In the genomic region with DNA sequence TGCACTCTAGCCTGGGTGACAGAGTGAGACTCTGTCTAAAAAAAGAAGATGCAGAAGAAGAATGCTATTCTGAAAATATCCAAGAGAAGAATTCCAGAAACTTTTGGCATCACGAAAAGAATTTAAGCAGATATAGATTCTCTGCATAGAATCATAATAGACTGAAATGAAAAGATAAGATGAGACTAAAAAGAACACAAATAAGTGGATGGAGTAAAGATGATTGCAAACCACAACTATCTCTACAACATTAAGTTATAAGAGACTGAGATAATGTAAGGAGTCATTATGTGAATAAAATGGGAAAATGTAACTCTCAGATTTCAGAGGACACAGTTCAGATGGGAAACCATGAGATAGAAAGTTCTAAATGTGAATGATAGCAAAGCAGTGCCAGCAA, we compare ENCODE assay signal across 35 cellular contexts.
"Had no signal": no experiment of that assay in that cellular context is flagged by ENCODE, and none has a peak within 500 bp of the region (broad histone marks: within the 10 kb centered on the region; RNA-seq: fewer than 3 reads in every experiment).

No MANE protein-coding gene starts in this region.

- H3K4me1 Mint-ChIP-seq: activated B cell treated with CpG ODN at 0.5 μM for 24 hours; activated CD4-positive, alpha-beta T cell treated with anti-CD3 and anti-CD28 coated beads, Interleukin-2, amount 10 ng/mL, durations not matched to agents 24 days and 14 days; activated naive CD4-positive, alpha-beta T cell treated with anti-CD3 and anti-CD28 coated beads, Interleukin-2, amount 10 ng/mL, durations not matched to agents 7 days and 5 days; activated naive CD4-positive, alpha-beta T cell treated with anti-CD3 and anti-CD28 coated beads, Interleukin-2, amount 50 U/mL, for 24 hours; activated naive CD8-positive, alpha-beta T cell treated with anti-CD3 and anti-CD28 coated beads, Interleukin-2, amount 50 U/mL, for 24 hours; brain; central memory CD8-positive, alpha-beta T cell had no signal

- H3K27me3 ChIP-seq: ascending aorta, cardiac muscle cell had no signal

- H3K36me3 Mint-ChIP-seq: activated CD4-positive, alpha-beta memory T cell treated with anti-CD3 and anti-CD28 coated beads for 36 hours; activated naive CD4-positive, alpha-beta T cell treated with anti-CD3 and anti-CD28 coated beads, Interleukin-2, amount 10 ng/mL, durations not matched to agents 7 days and 5 days; activated naive CD4-positive, alpha-beta T cell treated with anti-CD3 and anti-CD28 coated beads, Interleukin-2, amount 50 U/mL, for 24 hours; activated naive CD8-positive, alpha-beta T cell; activated naive CD8-positive, alpha-beta T cell treated with anti-CD3 and anti-CD28 coated beads, Interleukin-2, amount 10 ng/mL, durations not matched to agents 7 days and 5 days; brain had no signal

- H3K9me3 Mint-ChIP-seq: activated B cell treated with CpG ODN at 0.5 μM for 24 hours; activated CD4-positive, alpha-beta memory T cell treated with anti-CD3 and anti-CD28 coated beads for 36 hours; activated CD4-positive, alpha-beta T cell treated with anti-CD3 and anti-CD28 coated beads, Interleukin-2, amount 10 ng/mL, durations not matched to agents 24 days and 14 days; activated CD8-positive, alpha-beta T cell treated with anti-CD3 and anti-CD28 coated beads for 36 hours; activated naive CD4-positive, alpha-beta T cell treated with anti-CD3 and anti-CD28 coated beads, Interleukin-2, amount 10 ng/mL, durations not matched to agents 7 days and 5 days; activated naive CD4-positive, alpha-beta T cell treated with anti-CD3 and anti-CD28 coated beads, Interleukin-2, amount 50 U/mL, for 24 hours; activated naive CD8-positive, alpha-beta T cell treated with anti-CD3 and anti-CD28 coated beads, Interleukin-2, amount 10 ng/mL, durations not matched to agents 7 days and 5 days; activated naive CD8-positive, alpha-beta T cell treated with anti-CD3 and anti-CD28 coated beads, Interleukin-2, amount 50 U/mL, for 24 hours; activated T-cell treated with anti-CD3 and anti-CD28 coated beads, Interleukin-2, amount 50 U/mL, for 24 hours; activated T-helper 2 cell treated with anti-CD3 and anti-CD28 coated beads, Interferon-gamma antibody, Interleukin-2, Interleukin-4, amounts not matched to agents 10 μg/mL and 5 μg/mL and 100 μg/mL, durations not matched to agents 14 hours and 24 hours and 36 hours; central memory CD8-positive, alpha-beta T cell; T-helper 1 cell treated with Interleukin-12 subunit alpha and Interleukin-12 subunit beta and Interleukin-4 antibody, amounts not matched to agents 30 μg/mL and 1 μg/mL, for 36 hours; T-helper 2 cell treated with Interferon-gamma antibody and Interleukin-4, amounts not matched to agents 5 μg/mL and 100 μg/mL, for 36 hours had no signal

- H3K27ac Mint-ChIP-seq: activated B cell treated with CpG ODN at 0.5 μM for 24 hours; activated CD4-positive, alpha-beta memory T cell treated with anti-CD3 and anti-CD28 coated beads for 36 hours; activated CD4-positive, alpha-beta T cell treated with anti-CD3 and anti-CD28 coated beads, Interleukin-2, amount 10 ng/mL, durations not matched to agents 24 days and 14 days; activated CD8-positive, alpha-beta T cell treated with anti-CD3 and anti-CD28 coated beads for 36 hours; activated naive CD4-positive, alpha-beta T cell treated with anti-CD3 and anti-CD28 coated beads, Interleukin-2, amount 10 ng/mL, durations not matched to agents 7 days and 5 days; activated naive CD4-positive, alpha-beta T cell treated with anti-CD3 and anti-CD28 coated beads, Interleukin-2, amount 50 U/mL, for 24 hours; activated naive CD8-positive, alpha-beta T cell; activated naive CD8-positive, alpha-beta T cell treated with anti-CD3 and anti-CD28 coated beads, Interleukin-2, amount 10 ng/mL, durations not matched to agents 7 days and 5 days; activated naive CD8-positive, alpha-beta T cell treated with anti-CD3 and anti-CD28 coated beads, Interleukin-2, amount 50 U/mL, for 24 hours; activated T-cell treated with anti-CD3 and anti-CD28 coated beads, Interleukin-2, amount 50 U/mL, for 24 hours; activated T-helper 2 cell treated with anti-CD3 and anti-CD28 coated beads, Interferon-gamma antibody, Interleukin-2, Interleukin-4, amounts not matched to agents 10 μg/mL and 5 μg/mL and 100 μg/mL, durations not matched to agents 14 hours and 24 hours and 36 hours; brain; T-helper 1 cell treated with Interleukin-12 subunit alpha and Interleukin-12 subunit beta and Interleukin-4 antibody, amounts not matched to agents 30 μg/mL and 1 μg/mL, for 36 hours; T-helper 2 cell treated with Interferon-gamma antibody and Interleukin-4, amounts not matched to agents 5 μg/mL and 100 μg/mL, for 36 hours had no signal

- H3K4me3 ChIP-seq: ascending aorta, cardiac muscle cell had no signal

- H3K27ac ChIP-seq: ascending aorta, cardiac muscle cell, VCaP had no signal

- H3K9me3 ChIP-seq: ascending aorta had no signal

- H3K36me3 ChIP-seq: ascending aorta, cardiac muscle cell had no signal

- H3K27me3 Mint-ChIP-seq: activated B cell treated with CpG ODN at 0.5 μM for 24 hours; activated naive CD8-positive, alpha-beta T cell had no signal

- DNase-seq: activated B cell treated with CpG ODN at 0.5 μM for 24 hours; activated CD4-positive, alpha-beta memory T cell treated with anti-CD3 and anti-CD28 coated beads for 36 hours; activated CD4-positive, alpha-beta T cell treated with anti-CD3 and anti-CD28 coated beads for 4 hours; activated CD4-positive, alpha-beta T cell treated with anti-CD3 and anti-CD28 coated beads, Interleukin-2, amount 10 ng/mL, durations not matched to agents 24 days and 14 days; activated CD4-positive, alpha-beta T cell treated with anti-CD3 and anti-CD28 coated beads, Interleukin-2, amount 50 U/mL, for 1 hour; activated CD4-positive, alpha-beta T cell treated with anti-CD3 and anti-CD28 coated beads, Interleukin-2, amount 50 U/mL, for 4 hours; activated CD4-positive, CD25-positive, alpha-beta regulatory T cell treated with anti-CD3 and anti-CD28 coated beads, Interleukin-2, amount 50 U/mL, for 72 hours; activated CD8-positive, alpha-beta memory T cell treated with anti-CD3 and anti-CD28 coated beads, Interleukin-2, amount 50 U/mL, for 48 hours; activated CD8-positive, alpha-beta T cell treated with anti-CD3 and anti-CD28 coated beads for 36 hours; activated effector memory CD4-positive, alpha-beta T cell treated with Interleukin-2 at 50 U/mL for 16 hours; activated gamma-delta T cell; activated naive CD4-positive, alpha-beta T cell treated with anti-CD3 and anti-CD28 coated beads, Interleukin-2, amount 10 ng/mL, durations not matched to agents 7 days and 5 days; activated naive CD4-positive, alpha-beta T cell treated with Interleukin-2 at 50 U/mL for 16 hours; activated naive CD8-positive, alpha-beta T cell treated with anti-CD3 and anti-CD28 coated beads, Interleukin-2, amount 10 ng/mL, durations not matched to agents 7 days and 5 days; activated naive CD8-positive, alpha-beta T cell treated with anti-CD3 and anti-CD28 coated beads, Interleukin-2, amount 50 U/mL, for 24 hours; activated T-cell treated with anti-CD3 and anti-CD28 coated beads, Interleukin-2, amount 50 U/mL, for 24 hours; activated T-cell treated with anti-CD3 and anti-CD28 coated beads, Interleukin-2, amount 50 U/mL, for 48 hours; amygdala; anterior cingulate cortex; caudate nucleus; cerebellar nuclear complex; T-helper 2 cell; T-helper 9 cell had no signal

- H3K4me1 ChIP-seq: ascending aorta had no signal

- FAIRE-seq: bronchial epithelial cell, TTC549 had no signal

- ATAC-seq: activated CD8-positive, alpha-beta T cell treated with anti-CD3 and anti-CD28 coated beads for 36 hours; activated naive CD8-positive, alpha-beta T cell treated with anti-CD3 and anti-CD28 coated beads, Interleukin-2, amount 50 U/mL, for 24 hours had no signal

- H3K4me3 Mint-ChIP-seq: activated B cell treated with CpG ODN at 0.5 μM for 24 hours; activated CD4-positive, alpha-beta memory T cell treated with anti-CD3 and anti-CD28 coated beads for 36 hours; activated CD4-positive, alpha-beta T cell treated with anti-CD3 and anti-CD28 coated beads, Interleukin-2, amount 10 ng/mL, durations not matched to agents 24 days and 14 days; activated CD8-positive, alpha-beta T cell treated with anti-CD3 and anti-CD28 coated beads for 36 hours; activated naive CD4-positive, alpha-beta T cell treated with anti-CD3 and anti-CD28 coated beads, Interleukin-2, amount 10 ng/mL, durations not matched to agents 7 days and 5 days; activated naive CD4-positive, alpha-beta T cell treated with anti-CD3 and anti-CD28 coated beads, Interleukin-2, amount 50 U/mL, for 24 hours; activated naive CD8-positive, alpha-beta T cell; activated naive CD8-positive, alpha-beta T cell treated with anti-CD3 and anti-CD28 coated beads, Interleukin-2, amount 10 ng/mL, durations not matched to agents 7 days and 5 days; activated naive CD8-positive, alpha-beta T cell treated with anti-CD3 and anti-CD28 coated beads, Interleukin-2, amount 50 U/mL, for 24 hours; activated T-cell treated with anti-CD3 and anti-CD28 coated beads, Interleukin-2, amount 50 U/mL, for 24 hours; brain; central memory CD8-positive, alpha-beta T cell; T-helper 1 cell treated with Interleukin-12 subunit alpha and Interleukin-12 subunit beta and Interleukin-4 antibody, amounts not matched to agents 30 μg/mL and 1 μg/mL, for 36 hours; T-helper 2 cell treated with Interferon-gamma antibody and Interleukin-4, amounts not matched to agents 5 μg/mL and 100 μg/mL, for 36 hours had no signal
